In genomic region chr1:19344372-19344810, GRCh38 we compare ENCODE assay signal across 8 cellular contexts. TPM values are rescaled to one million over a fixed set of nuclear protein-coding genes. Genes with fewer than 3 reads are reported as not detected.
DNase-seq lines count a peak whose midpoint lies in the region; ATAC-seq and TF ChIP-seq lines count a peak whose summit lies in the region.

No MANE protein-coding gene starts in this region.

- CTCF ChIA-PET in OCI-LY7 (lab: Charles Lee; ENCODE audit: unreplicated experiment), result no interaction called here

- peak; percentile 86 for TF ChIP-seq CTCF in AG10803 (conservative IDR thresholded peaks at IDR 0.05; ENCODE audit: low read length)
- TF ChIP-seq CTCF in GM20000 (IDR thresholded peaks at IDR 0.05; ENCODE audit: extremely low read depth, missing control alignments), result peak; percentile 82
- peak; percentile 87 for TF ChIP-seq CTCF in OCI-LY7 (conservative IDR thresholded peaks at IDR 0.05; ENCODE audit: low read length)
- peak in 3 of 4 experiments; percentile 94 to 97 (median 96) for TF ChIP-seq CTCF in gastroesophageal sphincter (IDR thresholded peaks at IDR 0.05)

- peak; percentile 51 for DNase-seq in AG10803 (ENCODE audit: low read depth)
- DNase-seq in GM20000 (ENCODE audit: low spot score), result peak; percentile 74
- DNase-seq in OCI-LY7 (ENCODE audit: low spot score), result peak; percentile 50
- peak; percentile 78 for DNase-seq in activated effector memory CD4-positive, alpha-beta T cell treated with anti-CD3 and anti-CD28 coated beads, Interleukin-2, amount 50 U/mL, for 16 hours
- peak; percentile 90 for DNase-seq in posterior vena cava (ENCODE audit: low spot score)
- DNase-seq in NCI-H1048 (lab: John Stamatoyannopoulos, UW), result no peak

- no peak overlapping the region for H3K27ac ChIP-seq in OCI-LY7 (ENCODE audit: low read depth, low read length, poor library complexity, severe bottlenecking)
- H3K27ac ChIP-seq in gastroesophageal sphincter, result peak overlapping the region in 3 of 4 donors; percentile 28 to 60 (median 59)

- no peak overlapping the region for H3K4me3 ChIP-seq in AG10803 (ENCODE audit: low read length)
- no peak overlapping the region for H3K4me3 ChIP-seq in OCI-LY7 (ENCODE audit: low read depth, low read length, poor library complexity, severe bottlenecking)
- no peak overlapping the region for H3K4me3 ChIP-seq in gastroesophageal sphincter

- H2AFZ ChIP-seq in OCI-LY7 (ENCODE audit: low read length), result no peak overlapping the region

- H3K27me3 ChIP-seq in gastroesophageal sphincter, result no peaks in the 10 kb centered on the region

- no peak for TF ChIP-seq EP300 in gastroesophageal sphincter (IDR thresholded peaks at IDR 0.05)

- 67% methylated on average over 6 of the region's 12 CpGs; no CpG with 5 or more reads in 1 of the 2 donors for WGBS in gastroesophageal sphincter (ENCODE audit: low coverage in 1 of 2), 2 donors

- H3K9me3 ChIP-seq in OCI-LY7 (ENCODE audit: low read length) (no peaks in the 10 kb centered on the region), gastroesophageal sphincter (no peaks in the 10 kb centered on the region)

- BruUV-seq in OCI-LY7 (replicated peaks; lab: Mats Ljungman, UMichigan), result no TSS peak

- POLR2A ChIA-PET in OCI-LY7 (lab: Charles Lee), result no interaction called here

- H3K9me2 ChIP-seq in OCI-LY7 (ENCODE audit: insufficient read depth, low read length), result no peaks in the 10 kb centered on the region

- ATAC-seq in gastroesophageal sphincter (peak; percentile 58), HG03108 (IDR thresholded peaks at IDR 0.05; ENCODE audit: unreplicated experiment) (no peak)

- no peak for TF ChIP-seq POLR2A in gastroesophageal sphincter (IDR thresholded peaks at IDR 0.05)

- H3K79me2 ChIP-seq in OCI-LY7 (ENCODE audit: insufficient read depth, low read depth, low read length), result no peaks in the 10 kb centered on the region

- intact Hi-C loops in OCI-LY7 (cut with micrococcal nuclease; ENCODE audit: unreplicated experiment) (loop anchor here (1.0 kb wide), 2 partner anchors 238 to 307 kb away; no protein-coding TSS in a partner anchor), posterior vena cava (cut with DNase I) (loop anchor here (5.0 kb wide), 2 partner anchors 298 to 308 kb away; partner anchors contain the start of gene NBL1 (in 1 of the 2))

- peaks cover 11% of the 10 kb centered on the region; the same call in 1 of the 2 replicates for H3K36me3 ChIP-seq in OCI-LY7 (ENCODE audit: insufficient read depth, low read length)
- peaks cover 0 to 83% of the 10 kb centered on the region in 2 donors for H3K36me3 ChIP-seq in gastroesophageal sphincter

- no peaks in the 10 kb centered on the region for H3K4me1 ChIP-seq in OCI-LY7 (ENCODE audit: insufficient read depth, low read length, poor library complexity, severe bottlenecking)
- peaks cover 0 to 78% (median 24%) of the 10 kb centered on the region in 3 donors for H3K4me1 ChIP-seq in gastroesophageal sphincter

- H4K20me1 ChIP-seq in OCI-LY7 (ENCODE audit: insufficient read depth, low read length), result no peaks in the 10 kb centered on the region

- H3K4me2 ChIP-seq in OCI-LY7 (ENCODE audit: low read length), result no peak overlapping the region

RNA-seq across cellular contexts. Expression of gene SLC66A1, which starts 32.3 kb away (rescaled TPM):
- 14.0 and 14.9 TPM in 2 replicates for total RNA-seq in OCI-LY7 (2014; rRNA removed; shearing (Covaris generic))
- total RNA-seq in OCI-LY7 (2022) (18.9 and 21.0 TPM in 2 replicates), gastroesophageal sphincter (10 to 100 TPM in 3 of 4 donors, 1 to 10 TPM in 1; 8.1 to 12.3 (median 11.7) TPM), posterior vena cava (1 to 10 TPM; 7.4 to 8.2 TPM)

RNA-seq across cellular contexts. Expression of gene AKR7A2, which starts 32.4 kb away (rescaled TPM):
- total RNA-seq in OCI-LY7 (2014; rRNA removed; shearing (Covaris generic)), result 53.9 and 75.2 TPM in 2 replicates
- total RNA-seq in OCI-LY7 (2022) (54.2 and 59.1 TPM in 2 replicates), gastroesophageal sphincter (10 to 100 TPM; 58.2 to 77.2 (median 63.7) TPM), posterior vena cava (10 to 100 TPM; 18.8 to 29.9 TPM)

RNA-seq across cellular contexts. Expression of gene AKR7A3, which starts 55.8 kb away (rescaled TPM):
- 0.90 and 1.2 TPM in 2 replicates for total RNA-seq in OCI-LY7 (2014; rRNA removed; shearing (Covaris generic))
- total RNA-seq in OCI-LY7 (2022) (2.0 and 2.6 TPM in 2 replicates), gastroesophageal sphincter (1 to 10 TPM in 1 of 4 donors, under 1 TPM in 3; 0.27 to 1.6 (median 0.71) TPM), posterior vena cava (under 1 TPM; 0.67 to 0.69 TPM)
